In genomic region chr16:1080801-1081733, GRCh38 we compare ENCODE assay signal across 20 cellular contexts. TPM values are rescaled to one million over a fixed set of nuclear protein-coding genes. Genes with fewer than 3 reads are reported as not detected.
DNase-seq lines count a peak whose midpoint lies in the region; FAIRE-seq and TF ChIP-seq lines count a peak whose summit lies in the region.
"Had no signal": no experiment of that assay in that cellular context is flagged by ENCODE, and none has a peak within 500 bp of the region (broad histone marks: within the 10 kb centered on the region; RNA-seq: fewer than 3 reads in every experiment).

No MANE protein-coding gene starts in this region.

- no peaks in the 10 kb centered on the region for H3K27me3 ChIP-seq in ascending aorta
- H3K27me3 ChIP-seq in mesendoderm (ENCODE audit: insufficient read depth, low read length, poor library complexity), result no peaks in the 10 kb centered on the region

- H3K36me3 ChIP-seq in ascending aorta (no peaks in the 10 kb centered on the region), mesendoderm (ENCODE audit: control insufficient read depth, insufficient read depth, low read length) (no peaks in the 10 kb centered on the region), kidney (ENCODE audit: control insufficient read depth in 1 of 2, insufficient read depth in 2 of 2, low read length in 2 of 2) (no peaks in the 10 kb centered on the region)
- H3K36me3 ChIP-seq: BLaER1 treated with 17β-estradiol and CSF1 and Interleukin-3, amounts not matched to agents 10 nM and 100 nM had no signal

- H3K56ac ChIP-seq in mesendoderm (ENCODE audit: low read length), result peak overlapping the region; percentile 61

- peak overlapping the region; percentile 15 for H3K18ac ChIP-seq in mesendoderm (ENCODE audit: low read length)

- intact Hi-C loops in ascending aorta (cut with DNase I), result no loop called here
- intact Hi-C loops in kidney (cut with DNase I), result no loop called here

- no peak overlapping the region for H4K5ac ChIP-seq in mesendoderm (ENCODE audit: low read length)

- H2AK5ac ChIP-seq in mesendoderm (ENCODE audit: low read length), result no peak overlapping the region

- H3K4me1 ChIP-seq in ascending aorta (peaks cover 43 to 59% of the 10 kb centered on the region in 2 donors), mesendoderm (ENCODE audit: control insufficient read depth, low read depth, low read length) (peaks cover 4% of the 10 kb centered on the region), kidney (ENCODE audit: control insufficient read depth in 1 of 2, insufficient read depth in 1 of 2, low read depth in 1 of 2, low read length in 2 of 2) (peaks cover 0 to 6% of the 10 kb centered on the region in 2 donors)

- no peak overlapping the region for H2BK120ac ChIP-seq in mesendoderm (ENCODE audit: low read depth, low read length)

- H2BK5ac ChIP-seq in mesendoderm (ENCODE audit: low read length), result no peak overlapping the region

- H4K8ac ChIP-seq in mesendoderm (ENCODE audit: low read depth, low read length), result no peak overlapping the region

- H3K9ac ChIP-seq in mesendoderm (ENCODE audit: low read length) (peak overlapping the region; percentile 8), kidney (ENCODE audit: low read length in 2 of 2) (no peak overlapping the region)
- H3K9ac ChIP-seq: BLaER1 treated with 17β-estradiol and CSF1 and Interleukin-3, amounts not matched to agents 10 nM and 100 nM had no signal

- peaks cover 11 to 12% of the 10 kb centered on the region in 2 donors for H3K9me3 ChIP-seq in ascending aorta
- peaks cover 2 to 14% of the 10 kb centered on the region in 2 donors for H3K9me3 ChIP-seq in kidney (ENCODE audit: control insufficient read depth in 1 of 2, low read length in 2 of 2)

- H2BK15ac ChIP-seq in mesendoderm (replicated peaks; ENCODE audit: low read depth), result no peak overlapping the region

- peak; percentile 5 for DNase-seq in DMS153 (lab: John Stamatoyannopoulos, UW)
- DNase-seq in DMS153 treated with DMSO at 0.1 percent for 48 hours (lab: John Stamatoyannopoulos, UW; ENCODE audit: unreplicated experiment), result no peak
- no peak for DNase-seq in ascending aorta (ENCODE audit: low spot score in 2 of 2)
- DNase-seq in mesendoderm, result peak; percentile 39
- no peak for DNase-seq in A172 (ENCODE audit: low spot score)
- DNase-seq in kidney, result no peak
- DNase-seq in T-helper 1 cell, result no peak
- no peak for DNase-seq in middle frontal gyrus (ENCODE audit: extremely low spot score, low spot score)
- DNase-seq: DMS 273 treated with DMSO at 0.1 percent for 48 hours, EL, NCI-H1436 treated with DMSO at 0.1 percent for 48 hours, NCI-H2081 treated with DMSO at 0.1 percent for 48 hours, NCI-H345, NCI-H526 treated with DMSO at 0.1 percent for 48 hours, SHP77 treated with DMSO at 0.1 percent for 48 hours had no signal

- H3K27ac ChIP-seq in ascending aorta, result peak overlapping the region; percentile 56 to 58
- no peak overlapping the region for H3K27ac ChIP-seq in mesendoderm (ENCODE audit: low read depth, low read length)
- no peak overlapping the region for H3K27ac ChIP-seq in kidney (ENCODE audit: low read depth in 2 of 2, low read length in 2 of 2)
- H3K27ac ChIP-seq: 22Rv1; BLaER1 treated with 17β-estradiol and CSF1 and Interleukin-3, amounts not matched to agents 10 nM and 100 nM had no signal

- H3K23ac ChIP-seq in mesendoderm (ENCODE audit: low read length), result peak overlapping the region; percentile 74

- H3K4me3 ChIP-seq in ascending aorta, result peak overlapping the region in 1 of 2 donors; percentile 13
- H3K4me3 ChIP-seq in mesendoderm (ENCODE audit: low read length), result no peak overlapping the region
- H3K4me3 ChIP-seq in kidney (ENCODE audit: low read length in 2 of 2), result no peak overlapping the region
- H3K4me3 ChIP-seq: BLaER1 treated with 17β-estradiol and CSF1 and Interleukin-3, amounts not matched to agents 10 nM and 100 nM had no signal

- no CpG with 5 or more reads among the region's 42 CpGs for WGBS in mesendoderm (ENCODE audit: extremely low coverage, insufficient coverage, low lambda C conversion rate)

- H3K79me2 ChIP-seq in mesendoderm (ENCODE audit: control insufficient read depth, insufficient read depth, low read length), result no peaks in the 10 kb centered on the region

- H3K79me1 ChIP-seq in mesendoderm (ENCODE audit: low read length), result no peaks in the 10 kb centered on the region

- TF ChIP-seq CTCF in ascending aorta (IDR thresholded peaks at IDR 0.05) (no peak), kidney (IDR thresholded peaks at IDR 0.05; ENCODE audit: borderline replicate concordance, extremely low read depth, insufficient read depth) (no peak)

- FAIRE-seq in kidney (lab: Jason Lieb, UNC), result no peak
- FAIRE-seq: H54 had no signal

- no peak overlapping the region for H3K4ac ChIP-seq in mesendoderm (ENCODE audit: low read depth, low read length)

- no peak overlapping the region for H3K4me2 ChIP-seq in mesendoderm (ENCODE audit: low read length)
- H3K4me2 ChIP-seq: BLaER1 treated with 17β-estradiol and CSF1 and Interleukin-3, amounts not matched to agents 10 nM and 100 nM had no signal

RNA-seq across cellular contexts. Expression of gene SSTR5, which starts 8.5 kb away (rescaled TPM):
- total RNA-seq in ascending aorta (not detected), kidney (6.7 TPM)
- 0.03 TPM for polyA plus RNA-seq in mesendoderm (2013, experiment 1 of 2)
- polyA plus RNA-seq in mesendoderm (2013, experiment 2 of 2), result not detected
- not detected in 2 replicates for total RNA-seq in A172 (2014; rRNA removed; shearing (Covaris generic))
- not detected for polyA plus RNA-seq in kidney (ENCODE audit: insufficient read depth, low read depth, low replicate concordance)
- polyA plus RNA-seq: IgD-negative memory B cell had no signal

RNA-seq across cellular contexts. Expression of gene C1QTNF8, which starts 15.0 kb away (rescaled TPM):
- not detected for total RNA-seq in ascending aorta
- not detected for polyA plus RNA-seq in mesendoderm (2013, experiment 1 of 2)
- polyA plus RNA-seq in mesendoderm (2013, experiment 2 of 2), result not detected
- total RNA-seq in A172 (2014; rRNA removed; shearing (Covaris generic)), result 2.9 TPM in 1 of 2 replicates, not detected in the other
- total RNA-seq in kidney, result not detected
- polyA plus RNA-seq in kidney (ENCODE audit: insufficient read depth, low read depth, low replicate concordance), result not detected
- total RNA-seq: LHCN-M2 had no signal
- polyA plus RNA-seq: IgD-negative memory B cell had no signal

Comparison
In these comparisons a context has a peak if more than half of its experiments do, and no peak if none do; other contexts are left out.
1. DNase-seq: peak in DMS153 (single experiment) and mesendoderm (single experiment); none in DMS153 treated with DMSO at 0.1 percent for 48 hours (single experiment), ascending aorta (0 of 2), A172 (single experiment), kidney (single experiment), T-helper 1 cell (0 of 5) and middle frontal gyrus (single experiment).
2. H3K27ac ChIP-seq: peak in ascending aorta (2 of 2); none in mesendoderm (single experiment) and kidney (0 of 2).